Comparison of ENCODE assay signal across 8 cellular contexts in the genomic region with DNA sequence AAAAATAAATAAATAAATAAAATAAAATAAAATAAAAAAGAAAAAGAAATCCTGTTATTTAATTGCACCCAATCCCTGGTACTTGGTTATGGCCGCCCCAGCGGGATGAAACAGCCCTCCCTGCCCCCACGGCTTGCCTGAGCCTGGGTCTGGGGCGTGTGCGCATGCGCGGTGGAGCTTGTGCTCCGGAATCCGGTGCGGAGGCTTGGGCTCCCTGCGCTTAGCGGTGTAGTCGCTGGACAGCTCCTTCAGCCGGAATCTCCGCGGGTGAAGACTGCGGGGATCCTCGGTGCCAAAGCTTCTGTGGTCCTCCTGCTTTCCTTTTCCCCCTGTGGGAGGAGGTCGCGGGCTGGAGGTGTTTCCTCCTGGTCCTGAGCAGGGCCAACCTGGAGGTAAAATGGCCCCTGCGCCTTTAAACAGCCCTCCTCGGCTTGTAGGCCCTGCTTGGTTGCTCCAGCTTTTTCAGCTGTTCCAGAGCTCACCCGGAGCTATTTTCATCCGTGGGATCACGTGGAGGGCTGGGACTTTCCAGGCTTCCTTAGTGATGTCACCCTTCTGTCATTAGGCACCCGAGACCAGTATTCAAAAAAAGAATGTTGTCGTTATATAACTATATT. TPM values are rescaled to one million over a fixed set of nuclear protein-coding genes. Genes with fewer than 3 reads are reported as not detected.
DNase-seq lines count a peak whose midpoint lies in the region; TF ChIP-seq lines count a peak whose summit lies in the region.

A gene with protein sequence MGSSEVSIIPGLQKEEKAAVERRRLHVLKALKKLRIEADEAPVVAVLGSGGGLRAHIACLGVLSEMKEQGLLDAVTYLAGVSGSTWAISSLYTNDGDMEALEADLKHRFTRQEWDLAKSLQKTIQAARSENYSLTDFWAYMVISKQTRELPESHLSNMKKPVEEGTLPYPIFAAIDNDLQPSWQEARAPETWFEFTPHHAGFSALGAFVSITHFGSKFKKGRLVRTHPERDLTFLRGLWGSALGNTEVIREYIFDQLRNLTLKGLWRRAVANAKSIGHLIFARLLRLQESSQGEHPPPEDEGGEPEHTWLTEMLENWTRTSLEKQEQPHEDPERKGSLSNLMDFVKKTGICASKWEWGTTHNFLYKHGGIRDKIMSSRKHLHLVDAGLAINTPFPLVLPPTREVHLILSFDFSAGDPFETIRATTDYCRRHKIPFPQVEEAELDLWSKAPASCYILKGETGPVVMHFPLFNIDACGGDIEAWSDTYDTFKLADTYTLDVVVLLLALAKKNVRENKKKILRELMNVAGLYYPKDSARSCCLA (minus strand): TSS at position 468 of the 617 bp plus-strand sequence. CDS start 4,288 bp downstream, outside the sequence.

- H2AFZ ChIP-seq in OCI-LY1 (ENCODE audit: low read length) = peak within 1 kb of the TSS; percentile 76; the same call in 1 of the 2 replicates

- H3K9ac ChIP-seq in HUES64 (ENCODE audit: low read depth, low read length) (peak within 1 kb of the TSS; percentile 78; the same call in 1 of the 2 replicates), OCI-LY1 (ENCODE audit: low read length) (peak within 1 kb of the TSS; percentile 82)

- no peak for TF ChIP-seq CTCF in OCI-LY1 (IDR thresholded peaks at IDR 0.05; ENCODE audit: low read length)

- H3K4me3 ChIP-seq in HUES64 (ENCODE audit: low read length) (peak within 1 kb of the TSS; percentile 70), OCI-LY1 (ENCODE audit: low read depth, low read length, poor library complexity, severe bottlenecking) (peak within 1 kb of the TSS; percentile 74)

- peaks cover 12% of the 10 kb centered on the region for H3K36me3 ChIP-seq in HUES64 (ENCODE audit: insufficient read depth, low read length)
- H3K36me3 ChIP-seq in OCI-LY1 (ENCODE audit: insufficient read depth, low read length) = peaks cover 9% of the 10 kb centered on the region; the same call in 1 of the 2 replicates

- H3K27me3 ChIP-seq in HUES64 (ENCODE audit: insufficient read depth, low read length) (no peaks in the 10 kb centered on the region), OCI-LY1 (ENCODE audit: insufficient read depth, low read length) (no peaks in the 10 kb centered on the region)

- no peaks in the 10 kb centered on the region for H4K20me1 ChIP-seq in OCI-LY1 (ENCODE audit: insufficient read depth, low read length)

- H3K27ac ChIP-seq in HUES64 (ENCODE audit: low read depth, low read length) (peak within 1 kb of the TSS; percentile 65; the same call in 1 of the 2 replicates), OCI-LY1 (ENCODE audit: low read depth, low read length, poor library complexity, severe bottlenecking) (peak within 1 kb of the TSS; percentile 36)

- no peaks in the 10 kb centered on the region for H3K79me2 ChIP-seq in OCI-LY1 (ENCODE audit: insufficient read depth, low read length)

- no peaks in the 10 kb centered on the region for H3F3A ChIP-seq in OCI-LY1 (ENCODE audit: insufficient read depth, low read length)

- 3% methylated on average over 25 of the region's 27 CpGs for WGBS in HUES64

- no peaks in the 10 kb centered on the region for H3K9me2 ChIP-seq in OCI-LY1 (ENCODE audit: low read depth, low read length)

- no peaks in the 10 kb centered on the region; the same call in 1 of the 2 replicates for H3K4me1 ChIP-seq in HUES64 (ENCODE audit: insufficient read depth, low read length)
- peaks cover 17% of the 10 kb centered on the region for H3K4me1 ChIP-seq in OCI-LY1 (ENCODE audit: insufficient read depth, low read length, severe bottlenecking)

- DNase-seq in SIG-M5 treated with dmso at 0.1 percent for 504 hours (lab: John Stamatoyannopoulos, UW; ENCODE audit: unreplicated experiment) = peak; percentile 75
- no peak for DNase-seq in SIG-M5 (lab: John Stamatoyannopoulos, UW)
- DNase-seq in activated T-cell treated with anti-CD3 and anti-CD28 coated beads for 24 hours (ENCODE audit: low read depth) = peak; percentile 77
- DNase-seq in epidermal melanocyte (ENCODE audit: insufficient read length, low spot score) = peak; percentile 93
- peak; percentile 93 for DNase-seq in midbrain (lab: John Stamatoyannopoulos, UW)
- DNase-seq in stimulated activated CD8-positive, alpha-beta memory T cell treated with anti-CD3 and anti-CD28 coated beads, Interleukin-15, amount 100 ng/mL, for 4 hours (ENCODE audit: low read depth in 2 of 2) = peak; percentile 54 to 57

- H3K9me3 ChIP-seq in HUES64 (ENCODE audit: insufficient read depth, low read depth, low read length) (no peaks in the 10 kb centered on the region), OCI-LY1 (ENCODE audit: low read length) (no peaks in the 10 kb centered on the region)

- H3K4me2 ChIP-seq in OCI-LY1 (ENCODE audit: low read length) = peak within 1 kb of the TSS; percentile 97

RNA-seq across cellular contexts. Expression of the gene that starts here (rescaled TPM):
- 2.8 TPM for polyA plus RNA-seq in HUES64 (2013, experiment 1 of 2)
- polyA plus RNA-seq in HUES64 (2013, experiment 2 of 2) = 4.1 TPM
